18 cellular contexts compared by ENCODE assay signal in genomic region chr2:16137080-16137755, GRCh38.
"Had no signal": no experiment of that assay in that cellular context is flagged by ENCODE, and none has a peak within 500 bp of the region (broad histone marks: within the 10 kb centered on the region; RNA-seq: fewer than 3 reads in every experiment).

No MANE protein-coding gene starts in this region.

- H3K4me1 ChIP-seq: adrenal gland, parathyroid adenoma, spleen, upper lobe of right lung had no signal

- H3K9me3 ChIP-seq: adrenal gland, neutrophil, spleen, thoracic aorta, upper lobe of right lung had no signal

- H3K36me3 ChIP-seq: adrenal gland, neutrophil, spleen, thoracic aorta, upper lobe of right lung had no signal

- ATAC-seq: activated naive CD4-positive, alpha-beta T cell treated with anti-CD3 and anti-CD28 coated beads, Interleukin-2, amount 50 U/mL, for 72 hours; naive thymus-derived CD8-positive, alpha-beta T cell; sciatic nerve; stimulated activated memory B cell treated with anti-CD40 and anti-IgM and Interleukin-4, amounts not matched to agents 10 μg/mL and 1 μg/mL and 100 μg/mL, for 72 hours; upper lobe of right lung had no signal

- H3K79me2 ChIP-seq: parathyroid adenoma had no signal

- H3K27ac ChIP-seq: adrenal gland, epithelial cell of prostate, neutrophil, parathyroid adenoma, spleen, thoracic aorta, upper lobe of right lung had no signal

- FAIRE-seq: frontal cortex had no signal

- DNase-seq: activated CD4-positive, alpha-beta T cell treated with anti-CD3 and anti-CD28 coated beads, Interleukin-2, amount 50 U/mL, for 4 hours; activated CD4-positive, CD25-positive, alpha-beta regulatory T cell treated with anti-CD3 and anti-CD28 coated beads, Interleukin-2, amount 50 U/mL, for 72 hours; activated gamma-delta T cell treated with Interleukin-2 at 50 U/mL for 16 hours; dermis blood vessel endothelial cell; mesenchymal stem cell; naive thymus-derived CD8-positive, alpha-beta T cell; spleen; stimulated activated CD4-positive, alpha-beta T cell treated with anti-CD3 and anti-CD28 coated beads, Interleukin-4, amount 100 ng/mL, for 4 hours; upper lobe of right lung had no signal

- H2AFZ ChIP-seq: parathyroid adenoma had no signal

- H3K4me3 ChIP-seq: adrenal gland, spleen, thoracic aorta, upper lobe of right lung had no signal

- H3K9ac ChIP-seq: parathyroid adenoma had no signal

- H3K27me3 ChIP-seq: adrenal gland, neutrophil, spleen, upper lobe of right lung had no signal
